ENCODE assay signal across 1 cellular context in the genomic region with DNA sequence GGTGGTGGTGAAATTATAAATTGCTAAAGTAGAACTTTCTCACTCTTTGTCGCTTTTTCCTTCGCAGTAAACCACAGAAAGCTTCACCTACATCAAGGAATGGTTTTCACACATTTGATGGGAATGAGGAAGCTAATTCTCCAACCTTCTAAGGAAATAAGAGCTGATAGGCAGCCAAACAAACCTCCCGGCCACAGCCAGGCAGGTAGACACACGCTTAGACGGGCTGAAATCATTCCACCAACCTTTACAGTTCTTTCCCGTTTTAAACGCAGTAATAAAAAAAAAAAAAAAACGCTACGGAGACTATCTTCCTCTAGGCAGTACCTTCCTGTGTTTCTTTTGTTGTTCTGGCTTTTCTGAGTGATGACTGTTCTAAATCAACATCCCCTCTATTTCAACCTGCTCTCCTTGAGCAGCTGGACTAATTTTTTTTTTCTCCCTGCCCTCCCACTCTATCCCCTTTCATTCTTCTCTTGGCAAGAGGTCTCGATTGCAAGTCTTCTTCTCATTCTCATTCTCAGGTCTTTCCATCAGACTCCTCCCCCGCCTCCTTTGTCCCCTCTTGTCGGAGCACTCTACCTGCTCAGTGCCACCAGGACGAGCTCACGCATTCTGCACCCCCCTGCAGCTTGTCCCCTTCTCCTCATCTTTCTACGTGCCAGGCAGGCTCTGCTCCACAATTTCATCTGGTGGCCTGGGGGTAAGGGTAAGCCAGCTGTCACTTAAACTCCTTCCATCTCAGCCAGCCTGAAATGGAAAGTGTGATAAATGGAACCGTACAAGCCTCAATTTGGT.
TF ChIP-seq lines count a peak whose summit lies in the region.

No MANE protein-coding gene starts in this region.

TF ChIP-seq in IMR-90, 13 proteins besides CTCF, POLR2A, EP300 and RAD21 (continued from another document):
- TF ChIP-seq ELK1 (IDR thresholded peaks at IDR 0.05; ENCODE audit: borderline replicate concordance, low read depth, low read length) = no peak
- no peak for TF ChIP-seq NFE2L2 (IDR thresholded peaks at IDR 0.05; ENCODE audit: low read depth, low read length)
- TF ChIP-seq MAFK (IDR thresholded peaks at IDR 0.05; ENCODE audit: low read depth, low read length) = no peak
- TF ChIP-seq SMC3 (IDR thresholded peaks at IDR 0.05; ENCODE audit: low read depth, low read length) = no peak
- no peak for TF ChIP-seq FOS (IDR thresholded peaks at IDR 0.05; ENCODE audit: low read depth, low read length)
- TF ChIP-seq RCOR1 (IDR thresholded peaks at IDR 0.05; ENCODE audit: insufficient replicate concordance, low read length) = no peak
- TF ChIP-seq, protein P1, sequence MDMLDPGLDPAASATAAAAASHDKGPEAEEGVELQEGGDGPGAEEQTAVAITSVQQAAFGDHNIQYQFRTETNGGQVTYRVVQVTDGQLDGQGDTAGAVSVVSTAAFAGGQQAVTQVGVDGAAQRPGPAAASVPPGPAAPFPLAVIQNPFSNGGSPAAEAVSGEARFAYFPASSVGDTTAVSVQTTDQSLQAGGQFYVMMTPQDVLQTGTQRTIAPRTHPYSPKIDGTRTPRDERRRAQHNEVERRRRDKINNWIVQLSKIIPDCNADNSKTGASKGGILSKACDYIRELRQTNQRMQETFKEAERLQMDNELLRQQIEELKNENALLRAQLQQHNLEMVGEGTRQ (IDR thresholded peaks at IDR 0.05; ENCODE audit: low read depth, low read length) = no peak
- no peak for TF ChIP-seq RFX5 (IDR thresholded peaks at IDR 0.05; ENCODE audit: low read depth, low read length)
- no peak for TF ChIP-seq MAZ (IDR thresholded peaks at IDR 0.05; ENCODE audit: borderline replicate concordance, low read depth, low read length)
